ENCODE assay signal across 10 cellular contexts in genomic region chr1:204065174-204065985, GRCh38. TPM values are rescaled to one million over a fixed set of nuclear protein-coding genes. Genes with fewer than 3 reads are reported as not detected.
DNase-seq lines count a peak whose midpoint lies in the region; ATAC-seq and TF ChIP-seq lines count a peak whose summit lies in the region.
"Had no signal": no experiment of that assay in that cellular context is flagged by ENCODE, and none has a peak within 500 bp of the region (broad histone marks: within the 10 kb centered on the region; RNA-seq: fewer than 3 reads in every experiment).

No MANE protein-coding gene starts in this region.

- no peak overlapping the region for H3K27ac ChIP-seq in OCI-LY7 (ENCODE audit: low read depth, low read length, poor library complexity, severe bottlenecking)

- H3K27me3 Mint-ChIP-seq in osteocyte (ENCODE audit: unreplicated experiment) = peaks cover 18% of the 10 kb centered on the region

- H3K4me1 Mint-ChIP-seq in osteocyte (ENCODE audit: unreplicated experiment) = peaks cover 2% of the 10 kb centered on the region

- no peak overlapping the region for H3K4me3 Mint-ChIP-seq in osteocyte (ENCODE audit: unreplicated experiment)

- TF ChIP-seq CTCF in OCI-LY7 (conservative IDR thresholded peaks at IDR 0.05; ENCODE audit: low read length) (no peak), osteocyte (IDR thresholded peaks at IDR 0.05) (no peak)

- peak overlapping the region; percentile 30; the same call in 1 of the 2 replicates for H2AFZ ChIP-seq in OCI-LY7 (ENCODE audit: low read length)

- no peaks in the 10 kb centered on the region for H3K9me3 Mint-ChIP-seq in osteocyte (ENCODE audit: unreplicated experiment)

- H3K79me2 ChIP-seq in OCI-LY7 (ENCODE audit: insufficient read depth, low read depth, low read length) = no peaks in the 10 kb centered on the region

- H3K4me3 ChIP-seq in OCI-LY7 (ENCODE audit: low read depth, low read length, poor library complexity, severe bottlenecking) = no peak overlapping the region

- no peaks in the 10 kb centered on the region for H3K36me3 ChIP-seq in OCI-LY7 (ENCODE audit: insufficient read depth, low read length)

- POLR2A ChIA-PET in OCI-LY7 (lab: Charles Lee) = interaction anchor here (0.6 kb wide), 1 partner anchor 10 kb away, joined by 3 read pairs; no protein-coding TSS in a partner anchor

- no peaks in the 10 kb centered on the region for H3K9me2 ChIP-seq in OCI-LY7 (ENCODE audit: insufficient read depth, low read length)

- no peaks in the 10 kb centered on the region for H4K20me1 ChIP-seq in OCI-LY7 (ENCODE audit: insufficient read depth, low read length)

- H3K4me1 ChIP-seq in OCI-LY7 (ENCODE audit: insufficient read depth, low read length, poor library complexity, severe bottlenecking) = no peaks in the 10 kb centered on the region

- H3K36me3 Mint-ChIP-seq in osteocyte (ENCODE audit: unreplicated experiment) = no peaks in the 10 kb centered on the region

- ATAC-seq in GM18867 (IDR thresholded peaks at IDR 0.05; ENCODE audit: unreplicated experiment) = no peak

- H3K4me2 ChIP-seq in OCI-LY7 (ENCODE audit: low read length) = no peak overlapping the region; the same call in 1 of the 2 replicates

- no peaks in the 10 kb centered on the region for H3K9me3 ChIP-seq in OCI-LY7 (ENCODE audit: low read length)

- BruUV-seq in OCI-LY7 (replicated peaks; lab: Mats Ljungman, UMichigan) = no TSS peak

- peak overlapping the region; percentile 7 for H3K27ac Mint-ChIP-seq in osteocyte (ENCODE audit: unreplicated experiment)

- DNase-seq in EH (ENCODE audit: low read depth) (peak; percentile 62), OCI-LY7 (ENCODE audit: low spot score) (no peak), foreskin melanocyte (peak; percentile 87), osteocyte (ENCODE audit: extremely low spot score, unreplicated experiment) (no peak), ureter (ENCODE audit: low spot score) (no peak), GM03348 (ENCODE audit: low spot score) (no peak)
- no peak for DNase-seq in stimulated activated CD4-positive, alpha-beta T cell treated with anti-CD3 and anti-CD28 coated beads, Interleukin-15, amount 100 ng/mL, for 24 hours
- DNase-seq: erythroblast, NCI-H510A treated with DMSO at 0.1 percent for 48 hours had no signal

- intact Hi-C loops in OCI-LY7 (cut with micrococcal nuclease; ENCODE audit: unreplicated experiment) = loop anchor here (2.0 kb wide), 1 partner anchor 63 kb away; no protein-coding TSS in a partner anchor

- CTCF ChIA-PET in OCI-LY7 (lab: Charles Lee; ENCODE audit: unreplicated experiment) = no interaction called here

RNA-seq across cellular contexts. Expression of gene SOX13, which starts 7.5 kb away (rescaled TPM):
- not detected in 2 replicates for total RNA-seq in OCI-LY7 (2014; rRNA removed; shearing (Covaris generic))
- total RNA-seq in OCI-LY7 (2022) (0.27 and 0.53 TPM in 2 replicates), osteocyte (11.7 and 12.5 TPM in 2 replicates), ureter (85.7 TPM)

Comparison
In these comparisons a context has a peak if more than half of its experiments do, and no peak if none do; other contexts are left out.
1. DNase-seq: peak in EH (single experiment) and foreskin melanocyte (single experiment); none in OCI-LY7 (single experiment), osteocyte (single experiment), ureter (single experiment), stimulated activated CD4-positive, alpha-beta T cell treated with anti-CD3 and anti-CD28 coated beads, Interleukin-15, amount 100 ng/mL, for 24 hours (single experiment) and GM03348 (single experiment).